Comparison of ENCODE assay signal across 20 cellular contexts in the genomic region with DNA sequence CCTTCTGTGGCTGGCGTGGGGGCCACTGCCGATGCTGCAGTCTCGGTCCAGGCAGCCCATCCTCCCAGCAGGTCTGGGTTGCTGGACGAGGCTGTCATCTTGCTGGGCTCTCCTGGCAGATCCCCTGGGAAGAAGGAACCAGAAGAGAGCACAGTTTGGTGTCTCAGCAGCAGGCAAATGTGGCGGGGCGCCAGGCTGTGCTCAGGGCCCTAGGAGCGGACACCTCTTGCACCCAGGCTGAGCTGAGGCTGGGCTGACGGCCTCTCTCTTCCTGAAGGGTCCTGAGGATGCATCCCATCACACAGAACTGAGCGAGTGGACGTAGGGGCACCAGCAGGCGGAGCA. TPM values are rescaled to one million over a fixed set of nuclear protein-coding genes. Genes with fewer than 3 reads are reported as not detected.
DNase-seq lines count a peak whose midpoint lies in the region; ATAC-seq, FAIRE-seq and TF ChIP-seq lines count a peak whose summit lies in the region.
"Had no signal": no experiment of that assay in that cellular context is flagged by ENCODE, and none has a peak within 500 bp of the region (broad histone marks: within the 10 kb centered on the region; RNA-seq: fewer than 3 reads in every experiment).

No MANE protein-coding gene starts in this region.

- H3K27me3 ChIP-seq in left ventricle myocardium inferior (ENCODE audit: low read depth) (no peaks in the 10 kb centered on the region), right lobe of liver (no peaks in the 10 kb centered on the region), HepG2 (ENCODE audit: control insufficient read depth in 1 of 2, insufficient read depth in 2 of 2, low read length in 2 of 2) (no peaks in the 10 kb centered on the region)

- CTCF ChIA-PET in HepG2 (lab: Yijun Ruan, JAX; ENCODE audit: low intra/inter-chr PET ratio, low total read pairs), result no interaction called here
- CTCF ChIA-PET in OCI-LY7 (lab: Charles Lee; ENCODE audit: unreplicated experiment), result no interaction called here

- no TSS peak for BruUV-seq in HepG2 (replicated peaks; lab: Mats Ljungman, UMichigan)
- no TSS peak for BruUV-seq in OCI-LY7 (replicated peaks; lab: Mats Ljungman, UMichigan)

- POLR2A ChIA-PET in HepG2 (lab: Yijun Ruan, JAX) (no interaction called here), OCI-LY7 (lab: Charles Lee) (no interaction called here)

- no peak overlapping the region for H3K4me2 ChIP-seq in HepG2 (ENCODE audit: low read depth, low read length)
- H3K4me2 ChIP-seq in OCI-LY7 (ENCODE audit: low read length), result no peak overlapping the region

- peaks cover 4% of the 10 kb centered on the region for H3K9me3 ChIP-seq in left ventricle myocardium inferior (replicated peaks)
- no peaks in the 10 kb centered on the region for H3K9me3 ChIP-seq in right lobe of liver
- H3K9me3 ChIP-seq in HepG2 (ENCODE audit: low read length), result no peaks in the 10 kb centered on the region
- no peaks in the 10 kb centered on the region for H3K9me3 ChIP-seq in OCI-LY7 (ENCODE audit: low read length)

- no peak for TF ChIP-seq CTCF in left ventricle myocardium inferior (IDR thresholded peaks at IDR 0.05; ENCODE audit: borderline replicate concordance)
- TF ChIP-seq CTCF in right lobe of liver (IDR thresholded peaks at IDR 0.05), result no peak
- TF ChIP-seq CTCF in HepG2 (CRISPR knock-in tag; IDR thresholded peaks at IDR 0.05), result no peak
- no peak for TF ChIP-seq CTCF in neural crest cell (conservative IDR thresholded peaks at IDR 0.05)
- TF ChIP-seq CTCF in OCI-LY7 (conservative IDR thresholded peaks at IDR 0.05; ENCODE audit: low read length), result no peak

- no peak for TF ChIP-seq RAD21 in HepG2 (CRISPR knock-in tag; IDR thresholded peaks at IDR 0.05)

- H3K79me2 ChIP-seq in HepG2 (ENCODE audit: insufficient read depth, low read length) (no peaks in the 10 kb centered on the region), OCI-LY7 (ENCODE audit: insufficient read depth, low read depth, low read length) (no peaks in the 10 kb centered on the region)

- H3K4me1 ChIP-seq in left ventricle myocardium inferior (no peaks in the 10 kb centered on the region), right lobe of liver (no peaks in the 10 kb centered on the region), HepG2 (ENCODE audit: insufficient read depth, low read length) (no peaks in the 10 kb centered on the region), OCI-LY7 (ENCODE audit: insufficient read depth, low read length, poor library complexity, severe bottlenecking) (no peaks in the 10 kb centered on the region)

- H3K9me3 Mint-ChIP-seq in neural crest cell, result no peaks in the 10 kb centered on the region
- H3K9me3 Mint-ChIP-seq: CD4-positive, alpha-beta memory T cell; H9 had no signal

- H3K27me3 Mint-ChIP-seq in neural crest cell (ENCODE audit: low read depth), result no peaks in the 10 kb centered on the region
- H3K27me3 Mint-ChIP-seq: CD4-positive, alpha-beta memory T cell had no signal

- H3K4me1 Mint-ChIP-seq in neural crest cell, result no peaks in the 10 kb centered on the region
- H3K4me1 Mint-ChIP-seq: H9 had no signal

- H3K4me3 ChIP-seq in left ventricle myocardium inferior (no peak overlapping the region), right lobe of liver (no peak overlapping the region), HepG2 (replicated peaks in 1 of 3; ENCODE audit: insufficient read depth in 1 of 3, low read depth in 2 of 3, low read length in 3 of 3) (no peak overlapping the region), OCI-LY7 (ENCODE audit: low read depth, low read length, poor library complexity, severe bottlenecking) (no peak overlapping the region)
- H3K4me3 ChIP-seq: GM23248 had no signal

- H3K36me3 Mint-ChIP-seq in neural crest cell (ENCODE audit: low read depth), result peaks cover 31% of the 10 kb centered on the region

- no peak for TF ChIP-seq EP300 in HepG2 (IDR thresholded peaks at IDR 0.05; ENCODE audit: low read depth in 2 of 2, low read length in 2 of 2)
- TF ChIP-seq EP300 in HepG2 (CRISPR knock-in tag; IDR thresholded peaks at IDR 0.05; ENCODE audit: borderline replicate concordance), result no peak

- TF ChIP-seq POLR2A in right lobe of liver (IDR thresholded peaks at IDR 0.05) (no peak), HepG2 (IDR thresholded peaks at IDR 0.05; ENCODE audit: insufficient read depth in 1 of 2, low read depth in 2 of 2, low read length in 2 of 2) (no peak)

- DNase-seq in Right ventricle myocardium superior (peak; percentile 27), left ventricle myocardium inferior (no peak), right lobe of liver (peak in 2 of 3 donors; percentile 20 to 45), HepG2 (ENCODE audit: low spot score) (no peak), neural crest cell (ENCODE audit: low read depth, low spot score) (no peak), OCI-LY7 (ENCODE audit: low spot score) (no peak), NCI-H2196 treated with DMSO at 0.1 percent for 48 hours (lab: John Stamatoyannopoulos, UW; ENCODE audit: unreplicated experiment) (no peak)
- DNase-seq: C1 segment of cervical spinal cord; Calu3; CD4-positive, alpha-beta memory T cell; COR-L47; DMS53; DMS79 treated with DMSO at 0.1 percent for 48 hours; GF-D8; GM23248; H9 had no signal

- H3K4me3 Mint-ChIP-seq in neural crest cell, result no peak overlapping the region
- H3K4me3 Mint-ChIP-seq: CD4-positive, alpha-beta memory T cell; H9 had no signal

- WGBS in right lobe of liver (ENCODE audit: insufficient coverage, low coverage, low lambda C conversion rate, missing lambda C conversion rate), result no CpG with 5 or more reads among the region's 11 CpGs
- 100% methylated on average over 4 of the region's 11 CpGs for WGBS in HepG2 (ENCODE audit: low lambda C conversion rate)

- in situ Hi-C loops in HepG2 (cut with HindIII; ENCODE audit: extremely low pct_ligation_motif_present, low pct_unique_long_range_greater_than_20kb), result no loop called here

- H4K20me1 ChIP-seq in HepG2 (ENCODE audit: insufficient read depth, low read length) (no peaks in the 10 kb centered on the region), OCI-LY7 (ENCODE audit: insufficient read depth, low read length) (no peaks in the 10 kb centered on the region)

- H3K36me3 ChIP-seq in left ventricle myocardium inferior (peaks cover 92% of the 10 kb centered on the region), right lobe of liver (peaks cover 0 to 70% (median 14%) of the 10 kb centered on the region in 4 donors), HepG2 (replicated peaks in 1 of 2; ENCODE audit: control insufficient read depth in 1 of 2, insufficient read depth in 2 of 2, low read length in 2 of 2) (peaks cover 11 to 42% of the 10 kb centered on the region in 2 experiments; a peak in 4 of 5 replicates), OCI-LY7 (ENCODE audit: insufficient read depth, low read length) (peaks cover 43% of the 10 kb centered on the region)

- intact Hi-C loops in Right ventricle myocardium superior (cut with DNase I), result no loop called here
- intact Hi-C loops in left ventricle myocardium inferior (cut with micrococcal nuclease), result no loop called here
- intact Hi-C loops in right lobe of liver (cut with DNase I), result loop anchor here in 1 of 2 donors (10.0 kb wide), 1 partner anchor 110 kb away; no protein-coding TSS in a partner anchor
- intact Hi-C loops in HepG2 (cut with micrococcal nuclease; ENCODE audit: unreplicated experiment), result no loop called here
- intact Hi-C loops in OCI-LY7 (cut with micrococcal nuclease; ENCODE audit: unreplicated experiment), result no loop called here

- no peak for FAIRE-seq in HepG2 (lab: Jason Lieb, UNC)
- FAIRE-seq: GM12891, H1 had no signal

- H3K9ac ChIP-seq in HepG2 (ENCODE audit: insufficient read depth, low read depth, low read length), result no peak overlapping the region
- H3K9ac ChIP-seq: GM23248 had no signal

- H3K27ac Mint-ChIP-seq in neural crest cell (ENCODE audit: unreplicated experiment), result peak overlapping the region; percentile 75
- H3K27ac Mint-ChIP-seq: CD4-positive, alpha-beta memory T cell; H9 had no signal

- no peaks in the 10 kb centered on the region for H3K9me2 ChIP-seq in OCI-LY7 (ENCODE audit: insufficient read depth, low read length)

- no peak overlapping the region for H3K27ac ChIP-seq in left ventricle myocardium inferior (replicated peaks)
- H3K27ac ChIP-seq in right lobe of liver, result no peak overlapping the region
- H3K27ac ChIP-seq in HepG2 (ENCODE audit: extremely low read length, insufficient read depth, low read length), result no peak overlapping the region
- no peak overlapping the region for H3K27ac ChIP-seq in OCI-LY7 (ENCODE audit: low read depth, low read length, poor library complexity, severe bottlenecking)
- H3K27ac ChIP-seq: GM23248 had no signal

- ATAC-seq in Right ventricle myocardium superior (ENCODE audit: poor library complexity) (no peak), right lobe of liver (no peak), HepG2 (no peak; the same call in 2 of the 3 replicates)
- ATAC-seq: HCT116 had no signal

- no peak overlapping the region for H2AFZ ChIP-seq in HepG2 (ENCODE audit: low read length)
- no peak overlapping the region for H2AFZ ChIP-seq in OCI-LY7 (ENCODE audit: low read length)
- H2AFZ ChIP-seq: GM23248 had no signal

RNA-seq across cellular contexts. Expression of a gene that starts 39.2 kb away (rescaled TPM):
- 4.3 TPM for total RNA-seq in Right ventricle myocardium superior
- total RNA-seq in left ventricle myocardium inferior, result 4.8 TPM
- 1 to 10 TPM in 5 of 6 experiments, under 1 TPM in 1; 0.86 to 3.7 (median 2.4) TPM for total RNA-seq in right lobe of liver
- 0.18 and 0.36 TPM in 2 replicates for total RNA-seq in HepG2 (2016; rRNA removed; fragmentation: Illumina TruSeq; extraction: Trizol)
- 0.30 TPM in 1 of 2 replicates, not detected in the other for total RNA-seq in HepG2 (2016; cell fraction: cytosol; rRNA removed; fragmentation: Illumina TruSeq; extraction: Trizol; ENCODE audit: low read depth)
- total RNA-seq in HepG2 (2016; cell fraction: insoluble cytoplasmic fraction; rRNA removed; fragmentation: Illumina TruSeq; extraction: Trizol), result 0.16 and 0.24 TPM in 2 replicates
- total RNA-seq in HepG2 (2016; cell fraction: membrane; rRNA removed; fragmentation: Illumina TruSeq; extraction: Trizol), result 0.37 and 0.48 TPM in 2 replicates
- not detected in 2 replicates for total RNA-seq in HepG2 (2016; cell fraction: nucleus; rRNA removed; fragmentation: Illumina TruSeq; extraction: Trizol)
- polyA plus RNA-seq in HepG2 (2011; rRNA removed), result 0.18 and 0.57 TPM in 2 replicates
- polyA plus RNA-seq in HepG2 (2011; cell fraction: cytosol; rRNA removed), result 0.08 and 0.18 TPM in 2 replicates
- polyA plus RNA-seq in HepG2 (2011; cell fraction: nucleus; rRNA removed), result 0.58 and 0.95 TPM in 2 replicates
- polyA plus RNA-seq in HepG2 (2012), result 0.87 and 3.8 TPM in 2 replicates
- polyA plus RNA-seq in HepG2 (2016; cell fraction: cytosol; fragmentation: Illumina TruSeq; extraction: Trizol; ENCODE audit: low read depth), result 0.68 and 0.69 TPM in 2 replicates
- polyA plus RNA-seq in HepG2 (2016; cell fraction: insoluble cytoplasmic fraction; fragmentation: Illumina TruSeq; extraction: Trizol; ENCODE audit: low read depth), result 0.49 and 0.90 TPM in 2 replicates
- polyA plus RNA-seq in HepG2 (2016; cell fraction: membrane; fragmentation: Illumina TruSeq; extraction: Trizol; ENCODE audit: low read depth), result 0.89 and 1.3 TPM in 2 replicates
- polyA plus RNA-seq in HepG2 (2016; cell fraction: nucleus; fragmentation: Illumina TruSeq; extraction: Trizol; ENCODE audit: insufficient read depth, low read depth), result 0.38 and 0.60 TPM in 2 replicates
- 0.12 and 0.68 TPM in 2 replicates for polyA minus RNA-seq in HepG2 (2011; rRNA and poly(A)+ RNA removed; ENCODE audit: low replicate concordance)
- polyA minus RNA-seq in HepG2 (2011; cell fraction: cytosol; rRNA and poly(A)+ RNA removed), result 0.30 TPM in 1 of 2 replicates, not detected in the other
- polyA minus RNA-seq in HepG2 (2011; cell fraction: nucleus; rRNA and poly(A)+ RNA removed), result 0.25 TPM in 1 of 2 replicates, not detected in the other
- total RNA-seq in neural crest cell, result 2.0 and 2.5 TPM in 2 replicates
- 0.25 and 0.57 TPM in 2 replicates for total RNA-seq in OCI-LY7 (2014; rRNA removed; shearing (Covaris generic))
- 0.21 and 0.28 TPM in 2 replicates for total RNA-seq in OCI-LY7 (2022)
- total RNA-seq: Daoy, GM23248 had no signal
- polyA plus RNA-seq: GM23248 had no signal

Comparison
In these comparisons a context has a peak if more than half of its experiments do, and no peak if none do; other contexts are left out.
1. DNase-seq: peak in Right ventricle myocardium superior (single experiment) and right lobe of liver (2 of 3); none in left ventricle myocardium inferior (single experiment), HepG2 (single experiment), neural crest cell (single experiment), OCI-LY7 (single experiment) and NCI-H2196 treated with DMSO at 0.1 percent for 48 hours (single experiment).